ENCODE assay signal across 9 cellular contexts in genomic region chr17:12789976-12790805, GRCh38. TPM values are rescaled to one million over a fixed set of nuclear protein-coding genes. Genes with fewer than 3 reads are reported as not detected.
DNase-seq lines count a peak whose midpoint lies in the region; ATAC-seq, FAIRE-seq and TF ChIP-seq lines count a peak whose summit lies in the region.
"Had no signal": no experiment of that assay in that cellular context is flagged by ENCODE, and none has a peak within 500 bp of the region (broad histone marks: within the 10 kb centered on the region; RNA-seq: fewer than 3 reads in every experiment).

No MANE protein-coding gene starts in this region.

- dilution Hi-C loops in endothelial cell of umbilical vein (cut with MboI; ENCODE audit: extremely low pct_ligation_motif_present, low sequenced_read_pairs) = no loop called here

- H3K36me3 Mint-ChIP-seq in neural crest cell (ENCODE audit: low read depth) = no peaks in the 10 kb centered on the region

- peak overlapping the region in 1 of 3 experiments; percentile 45 for H3K4me3 ChIP-seq in endothelial cell of umbilical vein (replicated peaks in 1 of 3; ENCODE audit: insufficient read depth in 1 of 3, low read depth in 1 of 3, low read length in 3 of 3)

- no peaks in the 10 kb centered on the region for H3K79me2 ChIP-seq in endothelial cell of umbilical vein (ENCODE audit: control insufficient read depth, insufficient read depth, low read length)

- no peaks in the 10 kb centered on the region for H3K9me3 ChIP-seq in endothelial cell of umbilical vein (replicated peaks; ENCODE audit: control insufficient read depth, insufficient read depth, low read length)

- H3K36me3 ChIP-seq in endothelial cell of umbilical vein (ENCODE audit: control insufficient read depth in 2 of 2, extremely low read depth in 1 of 2, insufficient read depth in 2 of 2, low read length in 2 of 2) = no peaks in the 10 kb centered on the region

- peak overlapping the region; percentile 34 for H3K4me2 ChIP-seq in endothelial cell of umbilical vein (ENCODE audit: insufficient read depth, low read length)

- ATAC-seq in HG02763 (IDR thresholded peaks at IDR 0.05; ENCODE audit: unreplicated experiment) (no peak), HG02588 (IDR thresholded peaks at IDR 0.05; ENCODE audit: unreplicated experiment) (no peak)

- H3K4me1 Mint-ChIP-seq in neural crest cell = peaks cover 11% of the 10 kb centered on the region

- POLR2A ChIA-PET in endothelial cell of umbilical vein (lab: Charles Lee) = no interaction called here
- POLR2A ChIA-PET in GM10248 (lab: Yijun Ruan, JAX) = no interaction called here

- H3K4me1 ChIP-seq in endothelial cell of umbilical vein (ENCODE audit: control insufficient read depth, extremely low read depth, insufficient read depth, low read length) = no peaks in the 10 kb centered on the region

- no peak for TF ChIP-seq POLR2A in endothelial cell of umbilical vein (IDR thresholded peaks at IDR 0.05; ENCODE audit: low read depth, low read length)

- no peak for FAIRE-seq in endothelial cell of umbilical vein (lab: Jason Lieb, UNC)

- CTCF ChIA-PET in endothelial cell of umbilical vein (lab: Charles Lee) = no interaction called here
- CTCF ChIA-PET in GM10248 (lab: Yijun Ruan, JAX) = interaction anchor here (0.8 kb wide), 1 partner anchor 15 kb away, joined by 3 read pairs; no protein-coding TSS in a partner anchor

- H3K27me3 ChIP-seq in endothelial cell of umbilical vein (ENCODE audit: control insufficient read depth in 2 of 2, insufficient read depth in 2 of 2, low read length in 2 of 2) = peaks cover 0 to 14% of the 10 kb centered on the region in 2 experiments

- peak overlapping the region; percentile 67 for H2AFZ ChIP-seq in endothelial cell of umbilical vein (ENCODE audit: low read depth, low read length)

- intact Hi-C loops in endothelial cell of umbilical vein (cut with micrococcal nuclease) = no loop called here

- H3K9me3 Mint-ChIP-seq in neural crest cell = no peaks in the 10 kb centered on the region

- H3K9me1 ChIP-seq in endothelial cell of umbilical vein (replicated peaks; ENCODE audit: control insufficient read depth, extremely low read depth, insufficient read depth, low read length) = no peaks in the 10 kb centered on the region

- H3K9ac ChIP-seq in endothelial cell of umbilical vein (replicated peaks; ENCODE audit: extremely low read depth, insufficient read depth, low read length) = no peak overlapping the region

- H3K4me3 Mint-ChIP-seq in neural crest cell = peak overlapping the region; percentile 89

- DNase-seq in DMS79 treated with DMSO at 0.1 percent for 48 hours (lab: John Stamatoyannopoulos, UW) (peak; percentile 1), DMS79 (lab: John Stamatoyannopoulos, UW) (no peak), NCI-H748 treated with DMSO at 0.1 percent for 48 hours (lab: John Stamatoyannopoulos, UW) (peak; percentile 35), endothelial cell of umbilical vein (ENCODE audit: low read depth, low spot score) (no peak), neural crest cell (ENCODE audit: low read depth, low spot score) (peak; percentile 25), GM10248 (ENCODE audit: extremely low spot score) (no peak)

- no peak overlapping the region for H3K27ac Mint-ChIP-seq in neural crest cell (ENCODE audit: unreplicated experiment)

- H3K27me3 Mint-ChIP-seq in neural crest cell (ENCODE audit: low read depth) = peaks cover 68% of the 10 kb centered on the region

- H4K20me1 ChIP-seq in endothelial cell of umbilical vein (replicated peaks; ENCODE audit: control insufficient read depth, extremely low read depth, insufficient read depth, low read length) = no peaks in the 10 kb centered on the region

- no peak overlapping the region for H3K27ac ChIP-seq in endothelial cell of umbilical vein (ENCODE audit: insufficient read depth, low read depth, low read length)
- H3K27ac ChIP-seq: 22Rv1 had no signal

- TF ChIP-seq CTCF in endothelial cell of umbilical vein (IDR thresholded peaks at IDR 0.05; ENCODE audit: extremely low read depth in 1 of 2, insufficient read depth in 1 of 2, low read depth in 1 of 2, low read length in 2 of 2) (no peak), neural crest cell (conservative IDR thresholded peaks at IDR 0.05) (no peak), GM10248 (IDR thresholded peaks at IDR 0.05; ENCODE audit: control extremely low read depth, extremely low read depth, low read depth, missing control alignments) (no peak)

- no TSS peak for BruUV-seq in endothelial cell of umbilical vein (replicated peaks; lab: Mats Ljungman, UMichigan)

TF ChIP-seq in endothelial cell of umbilical vein, 7 proteins besides CTCF, POLR2A, EP300 and RAD21:
- TF ChIP-seq JUN (IDR thresholded peaks at IDR 0.05; ENCODE audit: borderline replicate concordance, insufficient read depth, insufficient read length, low read depth) = no peak
- no peak for TF ChIP-seq GATA2 (IDR thresholded peaks at IDR 0.05; ENCODE audit: insufficient read depth, insufficient read length, low read depth, low read length)
- no peak for TF ChIP-seq MAX (IDR thresholded peaks at IDR 0.05; ENCODE audit: insufficient read depth, insufficient read length)
- TF ChIP-seq EZH2 (IDR thresholded peaks at IDR 0.05; ENCODE audit: borderline replicate concordance, low read depth, low read length, severe bottlenecking) = no peak
- no peak for TF ChIP-seq POLR2AphosphoS5 (IDR thresholded peaks at IDR 0.05; ENCODE audit: insufficient read depth, low read depth, low read length)
TF ChIP-seq in endothelial cell of umbilical vein: peak in this region for 0.

RNA-seq across cellular contexts. Expression of gene ARHGAP44, which starts 0.9 kb away (rescaled TPM):
- total RNA-seq in endothelial cell of umbilical vein = 0.42 and 0.55 TPM in 2 replicates
- polyA plus RNA-seq in endothelial cell of umbilical vein = 0.11 and 0.19 TPM in 2 replicates
- polyA plus RNA-seq in endothelial cell of umbilical vein (2011; cell fraction: cytosol; rRNA removed) = 0.08 TPM in 2 replicates
- polyA plus RNA-seq in endothelial cell of umbilical vein (2011; cell fraction: nucleus; rRNA removed) = 0.13 and 0.15 TPM in 2 replicates
- 0.31 and 0.32 TPM in 2 replicates for polyA plus RNA-seq in endothelial cell of umbilical vein (2012)
- not detected in 2 replicates for polyA minus RNA-seq in endothelial cell of umbilical vein
- polyA minus RNA-seq in endothelial cell of umbilical vein (2011; cell fraction: cytosol; rRNA and poly(A)+ RNA removed) = not detected
- polyA minus RNA-seq in endothelial cell of umbilical vein (2011; cell fraction: nucleus; rRNA and poly(A)+ RNA removed) = 0.29 and 0.67 TPM in 2 replicates
- 5.9 and 6.5 TPM in 2 replicates for total RNA-seq in neural crest cell

Comparison
In these comparisons a context has a peak if more than half of its experiments do, and no peak if none do; other contexts are left out.
1. DNase-seq: peak in DMS79 treated with DMSO at 0.1 percent for 48 hours (single experiment), NCI-H748 treated with DMSO at 0.1 percent for 48 hours (single experiment) and neural crest cell (single experiment); none in DMS79 (single experiment), endothelial cell of umbilical vein (single experiment) and GM10248 (single experiment).